ENCODE assay signal across 1 cellular context in the genomic region with DNA sequence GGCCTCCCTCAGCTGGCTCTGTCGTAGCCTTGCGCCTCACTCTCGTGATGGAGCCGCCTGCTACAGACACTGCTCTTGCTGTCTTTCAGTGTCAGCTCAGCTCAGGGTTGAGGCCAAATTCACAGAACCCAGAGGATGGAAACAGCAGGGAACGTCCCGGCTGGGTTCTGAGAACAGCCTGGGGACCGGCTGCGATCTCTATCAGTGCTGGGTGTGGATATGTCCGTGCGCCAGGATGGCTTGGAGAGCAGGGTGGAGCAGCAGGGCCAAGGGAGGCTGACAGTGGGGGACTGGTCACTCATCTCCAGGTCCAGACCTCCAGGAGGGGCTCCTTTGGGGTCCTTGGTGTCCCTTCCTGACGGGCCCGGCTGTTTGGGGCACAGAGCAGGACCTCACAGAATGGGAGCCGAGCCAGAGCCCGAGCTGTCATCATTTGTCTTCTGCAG.
TF ChIP-seq lines count a peak whose summit lies in the region.

No MANE protein-coding gene starts in this region.

TF ChIP-seq in WTC11, 78 proteins besides CTCF, POLR2A, EP300 and RAD21 (continued from another document):
- TF ChIP-seq ZSCAN18 (CRISPR knock-in tag; IDR thresholded peaks at IDR 0.05) (no peak), ZNF263 (CRISPR knock-in tag; IDR thresholded peaks at IDR 0.05; ENCODE audit: low read depth) (no peak), FOXP4 (CRISPR knock-in tag; IDR thresholded peaks at IDR 0.05) (no peak), ZNF532 (CRISPR knock-in tag; IDR thresholded peaks at IDR 0.05; ENCODE audit: borderline replicate concordance) (no peak), JUN (CRISPR knock-in tag; IDR thresholded peaks at IDR 0.05) (no peak), ESRRA (CRISPR knock-in tag; IDR thresholded peaks at IDR 0.05; ENCODE audit: borderline replicate concordance) (no peak), SMAD3 (CRISPR knock-in tag; IDR thresholded peaks at IDR 0.05; ENCODE audit: borderline replicate concordance) (no peak), PRRX2 (CRISPR knock-in tag; IDR thresholded peaks at IDR 0.05) (no peak), CREB1 (CRISPR knock-in tag; IDR thresholded peaks at IDR 0.05) (no peak), EMX1 (CRISPR knock-in tag; IDR thresholded peaks at IDR 0.05) (no peak), ZNF138 (CRISPR knock-in tag; conservative IDR thresholded peaks at IDR 0.05) (no peak)
- TF ChIP-seq, protein P1, sequence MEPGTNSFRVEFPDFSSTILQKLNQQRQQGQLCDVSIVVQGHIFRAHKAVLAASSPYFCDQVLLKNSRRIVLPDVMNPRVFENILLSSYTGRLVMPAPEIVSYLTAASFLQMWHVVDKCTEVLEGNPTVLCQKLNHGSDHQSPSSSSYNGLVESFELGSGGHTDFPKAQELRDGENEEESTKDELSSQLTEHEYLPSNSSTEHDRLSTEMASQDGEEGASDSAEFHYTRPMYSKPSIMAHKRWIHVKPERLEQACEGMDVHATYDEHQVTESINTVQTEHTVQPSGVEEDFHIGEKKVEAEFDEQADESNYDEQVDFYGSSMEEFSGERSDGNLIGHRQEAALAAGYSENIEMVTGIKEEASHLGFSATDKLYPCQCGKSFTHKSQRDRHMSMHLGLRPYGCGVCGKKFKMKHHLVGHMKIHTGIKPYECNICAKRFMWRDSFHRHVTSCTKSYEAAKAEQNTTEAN (CRISPR knock-in tag; IDR thresholded peaks at IDR 0.05): no peak
- TF ChIP-seq, protein P2, sequence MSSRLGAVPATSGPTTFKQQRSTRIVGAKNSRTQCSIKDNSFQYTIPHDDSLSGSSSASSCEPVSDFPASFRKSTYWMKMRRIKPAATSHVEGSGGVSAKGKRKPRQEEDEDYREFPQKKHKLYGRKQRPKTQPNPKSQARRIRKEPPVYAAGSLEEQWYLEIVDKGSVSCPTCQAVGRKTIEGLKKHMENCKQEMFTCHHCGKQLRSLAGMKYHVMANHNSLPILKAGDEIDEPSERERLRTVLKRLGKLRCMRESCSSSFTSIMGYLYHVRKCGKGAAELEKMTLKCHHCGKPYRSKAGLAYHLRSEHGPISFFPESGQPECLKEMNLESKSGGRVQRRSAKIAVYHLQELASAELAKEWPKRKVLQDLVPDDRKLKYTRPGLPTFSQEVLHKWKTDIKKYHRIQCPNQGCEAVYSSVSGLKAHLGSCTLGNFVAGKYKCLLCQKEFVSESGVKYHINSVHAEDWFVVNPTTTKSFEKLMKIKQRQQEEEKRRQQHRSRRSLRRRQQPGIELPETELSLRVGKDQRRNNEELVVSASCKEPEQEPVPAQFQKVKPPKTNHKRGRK (CRISPR knock-in tag; IDR thresholded peaks at IDR 0.05; ENCODE audit: borderline replicate concordance): no peak
- TF ChIP-seq, protein P3, sequence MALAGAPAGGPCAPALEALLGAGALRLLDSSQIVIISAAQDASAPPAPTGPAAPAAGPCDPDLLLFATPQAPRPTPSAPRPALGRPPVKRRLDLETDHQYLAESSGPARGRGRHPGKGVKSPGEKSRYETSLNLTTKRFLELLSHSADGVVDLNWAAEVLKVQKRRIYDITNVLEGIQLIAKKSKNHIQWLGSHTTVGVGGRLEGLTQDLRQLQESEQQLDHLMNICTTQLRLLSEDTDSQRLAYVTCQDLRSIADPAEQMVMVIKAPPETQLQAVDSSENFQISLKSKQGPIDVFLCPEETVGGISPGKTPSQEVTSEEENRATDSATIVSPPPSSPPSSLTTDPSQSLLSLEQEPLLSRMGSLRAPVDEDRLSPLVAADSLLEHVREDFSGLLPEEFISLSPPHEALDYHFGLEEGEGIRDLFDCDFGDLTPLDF (CRISPR knock-in tag; IDR thresholded peaks at IDR 0.05): no peak
- TF ChIP-seq, protein P4, sequence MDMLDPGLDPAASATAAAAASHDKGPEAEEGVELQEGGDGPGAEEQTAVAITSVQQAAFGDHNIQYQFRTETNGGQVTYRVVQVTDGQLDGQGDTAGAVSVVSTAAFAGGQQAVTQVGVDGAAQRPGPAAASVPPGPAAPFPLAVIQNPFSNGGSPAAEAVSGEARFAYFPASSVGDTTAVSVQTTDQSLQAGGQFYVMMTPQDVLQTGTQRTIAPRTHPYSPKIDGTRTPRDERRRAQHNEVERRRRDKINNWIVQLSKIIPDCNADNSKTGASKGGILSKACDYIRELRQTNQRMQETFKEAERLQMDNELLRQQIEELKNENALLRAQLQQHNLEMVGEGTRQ (CRISPR knock-in tag; IDR thresholded peaks at IDR 0.05): no peak
- TF ChIP-seq, protein P5, sequence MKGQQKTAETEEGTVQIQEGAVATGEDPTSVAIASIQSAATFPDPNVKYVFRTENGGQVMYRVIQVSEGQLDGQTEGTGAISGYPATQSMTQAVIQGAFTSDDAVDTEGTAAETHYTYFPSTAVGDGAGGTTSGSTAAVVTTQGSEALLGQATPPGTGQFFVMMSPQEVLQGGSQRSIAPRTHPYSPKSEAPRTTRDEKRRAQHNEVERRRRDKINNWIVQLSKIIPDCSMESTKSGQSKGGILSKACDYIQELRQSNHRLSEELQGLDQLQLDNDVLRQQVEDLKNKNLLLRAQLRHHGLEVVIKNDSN (CRISPR knock-in tag; IDR thresholded peaks at IDR 0.05): no peak
TF ChIP-seq in WTC11: peak in this region for 0.
